Comparison of ENCODE assay signal across 1 cellular context in the genomic region with DNA sequence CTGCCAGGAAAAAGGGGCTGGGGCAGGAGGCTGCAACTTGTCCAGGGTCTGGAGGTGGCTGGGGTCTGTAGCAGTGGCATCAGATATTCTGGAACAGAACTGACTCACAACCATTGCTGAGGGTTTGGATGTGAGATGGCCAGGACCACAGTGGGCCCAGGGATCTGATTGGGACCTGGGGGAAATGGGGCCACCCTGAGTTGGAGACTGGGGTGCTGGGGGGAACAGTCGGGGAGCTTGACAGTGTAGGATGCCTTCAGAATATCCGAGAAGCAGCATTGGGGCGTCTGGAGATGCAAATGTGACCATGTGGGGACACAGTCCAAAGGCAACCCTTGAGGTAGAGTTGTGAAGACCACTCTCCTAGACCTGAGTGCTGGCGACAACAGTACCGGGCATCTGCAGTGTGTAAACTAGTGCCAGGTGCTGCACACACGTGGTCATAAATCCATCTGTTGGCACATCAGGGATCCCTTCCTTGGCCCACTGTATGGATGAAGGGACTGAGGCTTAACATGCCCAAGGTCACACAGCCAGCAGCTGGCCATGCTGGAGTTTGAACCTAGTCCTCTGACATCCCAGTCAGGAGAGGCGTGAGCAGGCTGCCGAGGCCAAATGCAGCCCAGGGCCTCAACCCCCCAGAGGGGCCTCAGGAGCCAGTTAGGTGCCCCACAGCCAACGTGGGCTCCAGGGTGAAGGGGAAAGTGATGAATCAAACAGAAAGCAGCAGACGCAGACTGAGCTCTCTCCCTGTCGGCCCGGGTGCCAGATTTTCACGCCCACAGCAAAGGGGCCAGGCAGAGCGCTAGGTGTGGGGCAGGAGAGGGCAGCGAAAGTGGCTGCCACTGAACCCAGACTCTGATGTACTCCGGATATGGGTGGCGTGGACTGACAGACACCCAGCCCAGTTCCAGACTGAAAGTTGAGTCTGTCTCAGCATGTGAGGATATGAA.
TF ChIP-seq lines count a peak whose summit lies in the region.

No MANE protein-coding gene starts in this region.

TF ChIP-seq in HepG2, 621 proteins besides CTCF, POLR2A, EP300 and RAD21 (continued from another document and continues in another):
- TF ChIP-seq, protein P1, sequence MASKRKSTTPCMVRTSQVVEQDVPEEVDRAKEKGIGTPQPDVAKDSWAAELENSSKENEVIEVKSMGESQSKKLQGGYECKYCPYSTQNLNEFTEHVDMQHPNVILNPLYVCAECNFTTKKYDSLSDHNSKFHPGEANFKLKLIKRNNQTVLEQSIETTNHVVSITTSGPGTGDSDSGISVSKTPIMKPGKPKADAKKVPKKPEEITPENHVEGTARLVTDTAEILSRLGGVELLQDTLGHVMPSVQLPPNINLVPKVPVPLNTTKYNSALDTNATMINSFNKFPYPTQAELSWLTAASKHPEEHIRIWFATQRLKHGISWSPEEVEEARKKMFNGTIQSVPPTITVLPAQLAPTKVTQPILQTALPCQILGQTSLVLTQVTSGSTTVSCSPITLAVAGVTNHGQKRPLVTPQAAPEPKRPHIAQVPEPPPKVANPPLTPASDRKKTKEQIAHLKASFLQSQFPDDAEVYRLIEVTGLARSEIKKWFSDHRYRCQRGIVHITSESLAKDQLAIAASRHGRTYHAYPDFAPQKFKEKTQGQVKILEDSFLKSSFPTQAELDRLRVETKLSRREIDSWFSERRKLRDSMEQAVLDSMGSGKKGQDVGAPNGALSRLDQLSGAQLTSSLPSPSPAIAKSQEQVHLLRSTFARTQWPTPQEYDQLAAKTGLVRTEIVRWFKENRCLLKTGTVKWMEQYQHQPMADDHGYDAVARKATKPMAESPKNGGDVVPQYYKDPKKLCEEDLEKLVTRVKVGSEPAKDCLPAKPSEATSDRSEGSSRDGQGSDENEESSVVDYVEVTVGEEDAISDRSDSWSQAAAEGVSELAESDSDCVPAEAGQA (IDR thresholded peaks at IDR 0.05; ENCODE audit: low read depth), result no peak
- TF ChIP-seq, protein P1 (CRISPR knock-in tag; IDR thresholded peaks at IDR 0.05; ENCODE audit: borderline replicate concordance), result 0 out of 2 replicates have a peak, but pooled peaks have one; percentile 35
- TF ChIP-seq ZNF264 (CRISPR knock-in tag; IDR thresholded peaks at IDR 0.05) (peak; percentile 66; the same call in 1 of the 2 replicates), THAP11 (CRISPR knock-in tag; IDR thresholded peaks at IDR 0.05) (peak; percentile 39; the same call in 1 of the 2 replicates), CBX2 (IDR thresholded peaks at IDR 0.05; ENCODE audit: low read depth, low read length) (no peak), CBX2 (CRISPR knock-in tag; IDR thresholded peaks at IDR 0.05; ENCODE audit: low read depth) (no peak), ZNF709 (CRISPR knock-in tag; IDR thresholded peaks at IDR 0.05) (0 out of 2 replicates have a peak, but pooled peaks have one; percentile 67), RXRA (CRISPR knock-in tag; IDR thresholded peaks at IDR 0.05) (peak; percentile 74), TGIF2 (CRISPR knock-in tag; IDR thresholded peaks at IDR 0.05) (0 out of 2 replicates have a peak, but pooled peaks have one; percentile 36), SP1 (IDR thresholded peaks at IDR 0.05) (no peak), SP1 (CRISPR knock-in tag; IDR thresholded peaks at IDR 0.05) (0 out of 2 replicates have a peak, but pooled peaks have one; percentile 25), PTBP1 (IDR thresholded peaks at IDR 0.05; ENCODE audit: low read depth, low read length, poor library complexity, severe bottlenecking) (peak; percentile 49)
- TF ChIP-seq, protein P2, sequence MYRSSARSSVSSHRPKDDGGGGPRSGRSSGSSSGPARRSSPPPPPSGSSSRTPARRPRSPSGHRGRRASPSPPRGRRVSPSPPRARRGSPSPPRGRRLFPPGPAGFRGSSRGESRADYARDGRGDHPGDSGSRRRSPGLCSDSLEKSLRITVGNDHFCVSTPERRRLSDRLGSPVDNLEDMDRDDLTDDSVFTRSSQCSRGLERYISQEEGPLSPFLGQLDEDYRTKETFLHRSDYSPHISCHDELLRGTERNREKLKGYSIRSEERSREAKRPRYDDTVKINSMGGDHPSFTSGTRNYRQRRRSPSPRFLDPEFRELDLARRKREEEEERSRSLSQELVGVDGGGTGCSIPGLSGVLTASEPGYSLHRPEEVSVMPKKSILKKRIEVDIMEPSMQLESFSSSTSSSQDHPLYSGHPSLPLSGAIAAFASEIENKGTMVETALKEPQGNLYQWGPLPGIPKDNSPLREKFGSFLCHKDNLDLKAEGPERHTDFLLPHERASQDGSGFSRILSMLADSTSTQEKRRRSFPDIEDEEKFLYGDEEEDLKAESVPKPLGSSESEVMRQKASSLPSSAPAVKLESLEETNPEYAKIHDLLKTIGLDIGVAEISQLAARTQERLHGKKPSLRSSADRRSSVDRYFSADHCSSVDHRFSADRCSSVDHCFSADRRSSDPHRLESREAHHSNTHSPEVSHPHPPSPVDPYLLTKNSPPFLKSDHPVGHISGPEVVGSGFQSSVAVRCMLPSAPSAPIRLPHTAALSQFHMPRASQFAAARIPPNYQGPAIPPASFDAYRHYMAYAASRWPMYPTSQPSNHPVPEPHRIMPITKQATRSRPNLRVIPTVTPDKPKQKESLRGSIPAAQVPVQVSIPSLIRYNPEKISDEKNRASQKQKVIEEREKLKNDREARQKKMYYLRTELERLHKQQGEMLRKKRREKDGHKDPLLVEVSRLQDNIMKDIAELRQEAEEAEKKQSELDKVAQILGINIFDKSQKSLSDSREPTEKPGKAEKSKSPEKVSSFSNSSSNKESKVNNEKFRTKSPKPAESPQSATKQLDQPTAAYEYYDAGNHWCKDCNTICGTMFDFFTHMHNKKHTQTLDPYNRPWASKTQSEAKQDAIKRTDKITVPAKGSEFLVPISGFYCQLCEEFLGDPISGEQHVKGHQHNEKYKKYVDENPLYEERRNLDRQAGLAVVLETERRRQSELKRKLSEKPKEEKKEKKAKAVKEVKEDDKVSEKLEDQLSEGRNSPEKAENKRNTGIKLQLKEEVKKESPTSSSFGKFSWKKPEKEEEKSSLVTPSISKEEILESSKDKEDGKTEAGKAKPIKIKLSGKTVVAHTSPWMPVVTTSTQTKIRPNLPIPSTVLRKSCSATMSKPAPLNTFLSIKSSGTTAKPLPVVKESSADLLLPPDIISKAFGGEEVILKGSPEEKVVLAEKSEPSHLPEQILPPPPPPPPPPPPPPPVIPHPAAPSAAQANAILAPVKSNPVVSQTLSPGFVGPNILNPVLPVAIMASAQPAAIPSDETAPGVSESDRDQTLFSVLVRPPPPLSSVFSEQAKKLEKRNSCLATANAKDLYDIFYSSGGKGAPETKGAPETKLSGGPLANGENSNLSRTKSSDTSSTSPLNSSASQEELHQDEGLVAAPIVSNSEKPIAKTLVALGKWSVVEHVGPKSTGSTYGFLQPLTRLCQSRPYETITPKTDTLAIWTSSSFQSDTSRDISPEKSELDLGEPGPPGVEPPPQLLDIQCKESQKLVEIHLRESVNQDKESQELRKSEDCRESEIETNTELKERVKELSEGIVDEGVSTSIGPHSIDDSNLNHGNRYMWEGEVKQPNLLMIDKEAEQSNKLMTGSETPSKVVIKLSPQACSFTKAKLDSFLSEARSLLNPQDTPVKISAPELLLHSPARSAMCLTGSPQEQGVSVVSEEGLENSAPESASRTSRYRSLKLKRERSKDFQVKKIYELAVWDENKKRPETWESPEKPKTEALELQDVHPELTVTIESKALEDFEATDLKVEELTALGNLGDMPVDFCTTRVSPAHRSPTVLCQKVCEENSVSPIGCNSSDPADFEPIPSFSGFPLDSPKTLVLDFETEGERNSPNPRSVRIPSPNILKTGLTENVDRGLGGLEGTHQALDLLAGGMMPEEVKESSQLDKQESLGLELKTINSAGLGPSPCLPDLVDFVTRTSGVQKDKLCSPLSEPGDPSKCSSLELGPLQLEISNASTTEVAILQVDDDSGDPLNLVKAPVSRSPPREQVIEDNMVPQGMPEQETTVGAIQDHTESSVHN (CRISPR knock-in tag; IDR thresholded peaks at IDR 0.05), result no peak
- TF ChIP-seq, protein P3, sequence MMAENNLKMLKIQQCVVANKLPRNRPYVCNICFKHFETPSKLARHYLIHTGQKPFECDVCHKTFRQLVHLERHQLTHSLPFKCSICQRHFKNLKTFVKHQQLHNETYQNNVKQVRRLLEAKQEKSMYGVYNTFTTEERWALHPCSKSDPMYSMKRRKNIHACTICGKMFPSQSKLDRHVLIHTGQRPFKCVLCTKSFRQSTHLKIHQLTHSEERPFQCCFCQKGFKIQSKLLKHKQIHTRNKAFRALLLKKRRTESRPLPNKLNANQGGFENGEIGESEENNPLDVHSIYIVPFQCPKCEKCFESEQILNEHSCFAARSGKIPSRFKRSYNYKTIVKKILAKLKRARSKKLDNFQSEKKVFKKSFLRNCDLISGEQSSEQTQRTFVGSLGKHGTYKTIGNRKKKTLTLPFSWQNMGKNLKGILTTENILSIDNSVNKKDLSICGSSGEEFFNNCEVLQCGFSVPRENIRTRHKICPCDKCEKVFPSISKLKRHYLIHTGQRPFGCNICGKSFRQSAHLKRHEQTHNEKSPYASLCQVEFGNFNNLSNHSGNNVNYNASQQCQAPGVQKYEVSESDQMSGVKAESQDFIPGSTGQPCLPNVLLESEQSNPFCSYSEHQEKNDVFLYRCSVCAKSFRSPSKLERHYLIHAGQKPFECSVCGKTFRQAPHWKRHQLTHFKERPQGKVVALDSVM (CRISPR knock-in tag; IDR thresholded peaks at IDR 0.05), result 0 out of 2 replicates have a peak, but pooled peaks have one; percentile 13
- TF ChIP-seq, protein P4, sequence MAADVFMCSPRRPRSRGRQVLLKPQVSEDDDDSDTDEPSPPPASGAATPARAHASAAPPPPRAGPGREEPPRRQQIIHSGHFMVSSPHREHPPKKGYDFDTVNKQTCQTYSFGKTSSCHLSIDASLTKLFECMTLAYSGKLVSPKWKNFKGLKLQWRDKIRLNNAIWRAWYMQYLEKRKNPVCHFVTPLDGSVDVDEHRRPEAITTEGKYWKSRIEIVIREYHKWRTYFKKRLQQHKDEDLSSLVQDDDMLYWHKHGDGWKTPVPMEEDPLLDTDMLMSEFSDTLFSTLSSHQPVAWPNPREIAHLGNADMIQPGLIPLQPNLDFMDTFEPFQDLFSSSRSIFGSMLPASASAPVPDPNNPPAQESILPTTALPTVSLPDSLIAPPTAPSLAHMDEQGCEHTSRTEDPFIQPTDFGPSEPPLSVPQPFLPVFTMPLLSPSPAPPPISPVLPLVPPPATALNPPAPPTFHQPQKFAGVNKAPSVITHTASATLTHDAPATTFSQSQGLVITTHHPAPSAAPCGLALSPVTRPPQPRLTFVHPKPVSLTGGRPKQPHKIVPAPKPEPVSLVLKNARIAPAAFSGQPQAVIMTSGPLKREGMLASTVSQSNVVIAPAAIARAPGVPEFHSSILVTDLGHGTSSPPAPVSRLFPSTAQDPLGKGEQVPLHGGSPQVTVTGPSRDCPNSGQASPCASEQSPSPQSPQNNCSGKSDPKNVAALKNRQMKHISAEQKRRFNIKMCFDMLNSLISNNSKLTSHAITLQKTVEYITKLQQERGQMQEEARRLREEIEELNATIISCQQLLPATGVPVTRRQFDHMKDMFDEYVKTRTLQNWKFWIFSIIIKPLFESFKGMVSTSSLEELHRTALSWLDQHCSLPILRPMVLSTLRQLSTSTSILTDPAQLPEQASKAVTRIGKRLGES (CRISPR knock-in tag; IDR thresholded peaks at IDR 0.05; ENCODE audit: borderline replicate concordance), result 0 out of 2 replicates have a peak, but pooled peaks have one; percentile 63
- TF ChIP-seq, protein P5, sequence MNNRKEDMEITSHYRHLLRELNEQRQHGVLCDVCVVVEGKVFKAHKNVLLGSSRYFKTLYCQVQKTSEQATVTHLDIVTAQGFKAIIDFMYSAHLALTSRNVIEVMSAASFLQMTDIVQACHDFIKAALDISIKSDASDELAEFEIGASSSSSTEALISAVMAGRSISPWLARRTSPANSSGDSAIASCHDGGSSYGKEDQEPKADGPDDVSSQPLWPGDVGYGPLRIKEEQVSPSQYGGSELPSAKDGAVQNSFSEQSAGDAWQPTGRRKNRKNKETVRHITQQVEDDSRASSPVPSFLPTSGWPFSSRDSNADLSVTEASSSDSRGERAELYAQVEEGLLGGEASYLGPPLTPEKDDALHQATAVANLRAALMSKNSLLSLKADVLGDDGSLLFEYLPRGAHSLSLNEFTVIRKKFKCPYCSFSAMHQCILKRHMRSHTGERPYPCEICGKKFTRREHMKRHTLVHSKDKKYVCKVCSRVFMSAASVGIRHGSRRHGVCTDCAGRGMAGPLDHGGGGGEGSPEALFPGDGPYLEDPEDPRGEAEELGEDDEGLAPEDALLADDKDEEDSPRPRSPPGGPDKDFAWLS (CRISPR knock-in tag; IDR thresholded peaks at IDR 0.05; ENCODE audit: borderline replicate concordance), result no peak
- TF ChIP-seq, protein P6, sequence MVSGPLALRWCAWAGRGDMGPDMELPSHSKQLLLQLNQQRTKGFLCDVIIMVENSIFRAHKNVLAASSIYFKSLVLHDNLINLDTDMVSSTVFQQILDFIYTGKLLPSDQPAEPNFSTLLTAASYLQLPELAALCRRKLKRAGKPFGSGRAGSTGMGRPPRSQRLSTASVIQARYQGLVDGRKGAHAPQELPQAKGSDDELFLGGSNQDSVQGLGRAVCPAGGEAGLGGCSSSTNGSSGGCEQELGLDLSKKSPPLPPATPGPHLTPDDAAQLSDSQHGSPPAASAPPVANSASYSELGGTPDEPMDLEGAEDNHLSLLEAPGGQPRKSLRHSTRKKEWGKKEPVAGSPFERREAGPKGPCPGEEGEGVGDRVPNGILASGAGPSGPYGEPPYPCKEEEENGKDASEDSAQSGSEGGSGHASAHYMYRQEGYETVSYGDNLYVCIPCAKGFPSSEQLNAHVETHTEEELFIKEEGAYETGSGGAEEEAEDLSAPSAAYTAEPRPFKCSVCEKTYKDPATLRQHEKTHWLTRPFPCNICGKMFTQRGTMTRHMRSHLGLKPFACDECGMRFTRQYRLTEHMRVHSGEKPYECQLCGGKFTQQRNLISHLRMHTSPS (CRISPR knock-in tag; IDR thresholded peaks at IDR 0.05; ENCODE audit: low read depth), result peak; percentile 82
- TF ChIP-seq, protein P7, sequence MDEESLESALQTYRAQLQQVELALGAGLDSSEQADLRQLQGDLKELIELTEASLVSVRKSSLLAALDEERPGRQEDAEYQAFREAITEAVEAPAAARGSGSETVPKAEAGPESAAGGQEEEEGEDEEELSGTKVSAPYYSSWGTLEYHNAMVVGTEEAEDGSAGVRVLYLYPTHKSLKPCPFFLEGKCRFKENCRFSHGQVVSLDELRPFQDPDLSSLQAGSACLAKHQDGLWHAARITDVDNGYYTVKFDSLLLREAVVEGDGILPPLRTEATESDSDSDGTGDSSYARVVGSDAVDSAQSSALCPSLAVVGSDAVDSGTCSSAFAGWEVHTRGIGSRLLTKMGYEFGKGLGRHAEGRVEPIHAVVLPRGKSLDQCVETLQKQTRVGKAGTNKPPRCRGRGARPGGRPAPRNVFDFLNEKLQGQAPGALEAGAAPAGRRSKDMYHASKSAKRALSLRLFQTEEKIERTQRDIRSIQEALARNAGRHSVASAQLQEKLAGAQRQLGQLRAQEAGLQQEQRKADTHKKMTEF (CRISPR knock-in tag; IDR thresholded peaks at IDR 0.05), result peak; percentile 71; the same call in 1 of the 2 replicates
